Comparison of ENCODE assay signal across 17 cellular contexts in genomic region chr2:240259201-240259923, GRCh38.
DNase-seq lines count a peak whose midpoint lies in the region; ATAC-seq and TF ChIP-seq lines count a peak whose summit lies in the region.
"Had no signal": no experiment of that assay in that cellular context is flagged by ENCODE, and none has a peak within 500 bp of the region (broad histone marks: within the 10 kb centered on the region; RNA-seq: fewer than 3 reads in every experiment).

No MANE protein-coding gene starts in this region.

- TF ChIP-seq POLR2A in suprapubic skin (IDR thresholded peaks at IDR 0.05): no peak

- H3K27me3 Mint-ChIP-seq in stimulated activated memory B cell treated with anti-CD40 and anti-IgM and Interleukin-4, amounts not matched to agents 10 μg/mL and 1 μg/mL and 100 μg/mL, for 72 hours: peaks cover 22% of the 10 kb centered on the region

- peaks cover 3% of the 10 kb centered on the region for H3K9me3 ChIP-seq in suprapubic skin

- H3K4me3 Mint-ChIP-seq in stimulated activated memory B cell treated with anti-CD40 and anti-IgM and Interleukin-4, amounts not matched to agents 10 μg/mL and 1 μg/mL and 100 μg/mL, for 72 hours: no peak overlapping the region
- H3K4me3 Mint-ChIP-seq: immature natural killer cell; naive thymus-derived CD8-positive, alpha-beta T cell had no signal

- H3K27ac Mint-ChIP-seq in stimulated activated memory B cell treated with anti-CD40 and anti-IgM and Interleukin-4, amounts not matched to agents 10 μg/mL and 1 μg/mL and 100 μg/mL, for 72 hours: no peak overlapping the region
- H3K27ac Mint-ChIP-seq: immature natural killer cell had no signal

- no peaks in the 10 kb centered on the region for H3K36me3 ChIP-seq in suprapubic skin

- TF ChIP-seq CTCF in suprapubic skin (IDR thresholded peaks at IDR 0.05): no peak

- peaks cover 17% of the 10 kb centered on the region for H3K9me3 Mint-ChIP-seq in stimulated activated memory B cell treated with anti-CD40 and anti-IgM and Interleukin-4, amounts not matched to agents 10 μg/mL and 1 μg/mL and 100 μg/mL, for 72 hours

- no peaks in the 10 kb centered on the region for H3K27me3 ChIP-seq in suprapubic skin

- H3K4me1 ChIP-seq in suprapubic skin: no peaks in the 10 kb centered on the region

- peak overlapping the region; percentile 27 for H3K27ac ChIP-seq in angular gyrus (ENCODE audit: low read depth, low read length)
- H3K27ac ChIP-seq in suprapubic skin: peak overlapping the region; percentile 40
- H3K27ac ChIP-seq: HL-60 had no signal

- DNase-seq in cardiac septum (ENCODE audit: low spot score): peak; percentile 91
- DNase-seq in mucosa of gallbladder (ENCODE audit: low spot score): peak; percentile 52
- DNase-seq in suprapubic skin (ENCODE audit: low spot score in 2 of 2): peak in 1 of 2 donors; percentile 46
- DNase-seq in activated gamma-delta T cell treated with Interleukin-2 at 50 U/mL for 16 hours: no peak
- no peak for DNase-seq in NOMO-1 treated with dmso at 0.1 percent for 144 hours (lab: John Stamatoyannopoulos, UW; ENCODE audit: unreplicated experiment)
- DNase-seq: activated CD4-positive, CD25-positive, alpha-beta regulatory T cell treated with anti-CD3 and anti-CD28 coated beads, Interleukin-2, amount 50 U/mL, for 72 hours; activated T-cell treated with anti-CD3 and anti-CD28 coated beads, Interleukin-2, amount 50 U/mL, for 1 hour; HCEC 1CT; immature natural killer cell; naive thymus-derived CD8-positive, alpha-beta T cell; NCI-H1694 treated with DMSO at 0.1 percent for 48 hours; NCI-H524 treated with DMSO at 0.1 percent for 48 hours had no signal

- H3K4me3 ChIP-seq in suprapubic skin: no peak overlapping the region
- H3K4me3 ChIP-seq: skin epidermis had no signal

- WGBS in suprapubic skin: 81% methylated on average over 16 of the region's 17 CpGs

- intact Hi-C loops in cardiac septum (cut with DNase I): loop anchor here (1.0 to 2.0 kb wide), 4 partner anchors 8 to 111 kb away; no protein-coding TSS in a partner anchor

- no peak for ATAC-seq in GM19035 (IDR thresholded peaks at IDR 0.05; ENCODE audit: unreplicated experiment)
- no peak for ATAC-seq in stimulated activated memory B cell treated with anti-CD40 and anti-IgM and Interleukin-4, amounts not matched to agents 10 μg/mL and 1 μg/mL and 100 μg/mL, for 72 hours
- ATAC-seq: naive thymus-derived CD8-positive, alpha-beta T cell had no signal

- TF ChIP-seq EP300 in suprapubic skin (IDR thresholded peaks at IDR 0.05): no peak

- no peaks in the 10 kb centered on the region for H3K36me3 Mint-ChIP-seq in stimulated activated memory B cell treated with anti-CD40 and anti-IgM and Interleukin-4, amounts not matched to agents 10 μg/mL and 1 μg/mL and 100 μg/mL, for 72 hours
- H3K36me3 Mint-ChIP-seq: immature natural killer cell had no signal

- H3K4me1 Mint-ChIP-seq in stimulated activated memory B cell treated with anti-CD40 and anti-IgM and Interleukin-4, amounts not matched to agents 10 μg/mL and 1 μg/mL and 100 μg/mL, for 72 hours: no peaks in the 10 kb centered on the region
- H3K4me1 Mint-ChIP-seq: immature natural killer cell; naive thymus-derived CD8-positive, alpha-beta T cell had no signal

Comparison
In these comparisons a context has a peak if more than half of its experiments do, and no peak if none do; other contexts are left out.
1. DNase-seq: peak in cardiac septum (single experiment) and mucosa of gallbladder (single experiment); none in activated gamma-delta T cell treated with Interleukin-2 at 50 U/mL for 16 hours (single experiment) and NOMO-1 treated with dmso at 0.1 percent for 144 hours (single experiment).